17 cellular contexts compared by ENCODE assay signal in genomic region chr3:10305331-10305902, GRCh38. TPM values are rescaled to one million over a fixed set of nuclear protein-coding genes. Genes with fewer than 3 reads are reported as not detected.
"Had no signal": no experiment of that assay in that cellular context is flagged by ENCODE, and none has a peak within 500 bp of the region (broad histone marks: within the 10 kb centered on the region; RNA-seq: fewer than 3 reads in every experiment).

No MANE protein-coding gene starts in this region.

- H3K9me3 Mint-ChIP-seq: activated CD4-positive, alpha-beta T cell treated with anti-CD3 and anti-CD28 coated beads, Interleukin-2, amount 10 ng/mL, durations not matched to agents 7 days and 5 days; mesothelial cell of epicardium; WTC11 had no signal

- H3K4me1 ChIP-seq: colonic mucosa, right atrium auricular region, vagina had no signal

- H3K27me3 ChIP-seq: cardiac muscle cell, colonic mucosa, right atrium auricular region, vagina had no signal

- H3K27ac ChIP-seq: cardiac muscle cell, colonic mucosa, epithelial cell of prostate, right atrium auricular region, skin epidermis, vagina had no signal

- H3K27ac Mint-ChIP-seq: activated CD4-positive, alpha-beta T cell treated with anti-CD3 and anti-CD28 coated beads, Interleukin-2, amount 10 ng/mL, durations not matched to agents 7 days and 5 days; mesothelial cell of epicardium; WTC11 had no signal

- H3K4me3 ChIP-seq: cardiac muscle cell, colonic mucosa, right atrium auricular region, skin epidermis, vagina had no signal

- H3K9me3 ChIP-seq: colonic mucosa, right atrium auricular region, vagina had no signal

- H3K27me3 Mint-ChIP-seq: activated CD4-positive, alpha-beta T cell treated with anti-CD3 and anti-CD28 coated beads, Interleukin-2, amount 10 ng/mL, durations not matched to agents 7 days and 5 days had no signal

- H3K4me1 Mint-ChIP-seq: activated CD4-positive, alpha-beta T cell treated with anti-CD3 and anti-CD28 coated beads, Interleukin-2, amount 10 ng/mL, durations not matched to agents 7 days and 5 days; WTC11 had no signal

- ATAC-seq: left ventricle myocardium superior, WTC11 had no signal

- H3K4me3 Mint-ChIP-seq: activated CD4-positive, alpha-beta T cell treated with anti-CD3 and anti-CD28 coated beads, Interleukin-2, amount 10 ng/mL, durations not matched to agents 7 days and 5 days; mesothelial cell of epicardium; WTC11 had no signal

- DNase-seq: activated CD4-positive, alpha-beta T cell treated with anti-CD3 and anti-CD28 coated beads, Interleukin-2, amount 10 ng/mL, durations not matched to agents 7 days and 5 days; activated CD8-positive, alpha-beta memory T cell treated with anti-CD3 and anti-CD28 coated beads for 24 hours; activated effector memory CD4-positive, alpha-beta T cell treated with Interleukin-2 at 50 U/mL for 16 hours; activated T-cell treated with anti-CD3 and anti-CD28 coated beads for 4 hours; colonic mucosa; hippocampal formation; left ventricle myocardium superior; stimulated activated CD4-positive, alpha-beta T cell treated with anti-CD3 and anti-CD28 coated beads, Interleukin-4, amount 100 ng/mL, for 4 hours; T-helper 1 cell had no signal

RNA-seq across cellular contexts. Expression of gene GHRL, which starts 12.7 kb away (rescaled TPM):
- total RNA-seq: kidney epithelial cell, left ventricle myocardium superior, right atrium auricular region, vagina had no signal
